Comparison of ENCODE assay signal across 27 cellular contexts in the genomic region with DNA sequence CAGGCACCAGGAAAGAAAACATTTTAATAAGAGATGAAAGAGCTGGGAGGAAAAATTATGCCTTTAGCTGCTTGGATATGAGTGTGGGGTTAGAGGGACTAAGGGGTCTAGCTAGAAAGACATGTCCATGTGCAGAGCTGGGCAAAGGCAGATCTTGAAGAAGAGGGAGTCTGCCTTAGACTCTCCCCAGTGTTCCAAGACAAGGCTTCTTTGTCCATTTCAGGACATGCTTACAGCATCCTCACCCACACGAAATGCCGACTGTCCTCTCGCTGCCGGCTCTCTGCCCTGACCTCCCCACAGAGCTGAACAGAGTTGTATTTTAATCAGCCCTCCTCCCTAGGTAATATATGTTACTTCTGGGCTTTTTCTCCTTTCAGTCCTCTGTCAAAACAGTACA.
"Had no signal": no experiment of that assay in that cellular context is flagged by ENCODE, and none has a peak within 500 bp of the region (broad histone marks: within the 10 kb centered on the region; RNA-seq: fewer than 3 reads in every experiment).

No MANE protein-coding gene starts in this region.

- H3K4me3 ChIP-seq: cardiac muscle cell, K562, SK-N-MC had no signal

- DNase-seq: activated CD4-positive, alpha-beta T cell treated with anti-CD3 and anti-CD28 coated beads, Interleukin-2, amount 50 U/mL, for 1 hour; activated CD4-positive, CD25-positive, alpha-beta regulatory T cell; activated CD8-positive, alpha-beta memory T cell treated with anti-CD3 and anti-CD28 coated beads, Interleukin-2, amount 50 U/mL, for 4 hours; activated CD8-positive, alpha-beta T cell treated with anti-CD3 and anti-CD28 coated beads for 36 hours; activated gamma-delta T cell treated with Interleukin-2 at 50 U/mL for 16 hours; activated naive CD4-positive, alpha-beta T cell treated with anti-CD3 and anti-CD28 coated beads, Interleukin-2, amount 10 ng/mL, durations not matched to agents 7 days and 5 days; activated naive CD8-positive, alpha-beta T cell treated with anti-CD3 and anti-CD28 coated beads for 36 hours; activated T-cell treated with anti-CD3 and anti-CD28 coated beads, Interleukin-2, amount 50 U/mL, for 72 hours; brain microvascular endothelial cell; Karpas-422; MM.1S; NCI-H1105; NCI-H1436 treated with DMSO at 0.1 percent for 48 hours; NCI-H187; NCI-H2081; NCI-H2171; NCI-H2227 treated with DMSO at 0.1 percent for 48 hours; NCI-H446 treated with DMSO at 0.1 percent for 48 hours; NCI-H526; NCI-H774; SHP77; T-cell had no signal

- H3K36me3 Mint-ChIP-seq: activated naive CD4-positive, alpha-beta T cell treated with anti-CD3 and anti-CD28 coated beads, Interleukin-2, amount 10 ng/mL, durations not matched to agents 7 days and 5 days; activated naive CD8-positive, alpha-beta T cell treated with anti-CD3 and anti-CD28 coated beads for 36 hours; T-cell had no signal

- H3K27ac Mint-ChIP-seq: activated CD8-positive, alpha-beta T cell treated with anti-CD3 and anti-CD28 coated beads for 36 hours; activated naive CD4-positive, alpha-beta T cell treated with anti-CD3 and anti-CD28 coated beads, Interleukin-2, amount 10 ng/mL, durations not matched to agents 7 days and 5 days; activated naive CD8-positive, alpha-beta T cell treated with anti-CD3 and anti-CD28 coated beads for 36 hours; activated T-cell treated with anti-CD3 and anti-CD28 coated beads, Interleukin-2, amount 50 U/mL, for 72 hours; activated T-helper 2 cell treated with anti-CD3 and anti-CD28 coated beads, Interferon-gamma antibody, Interleukin-2, Interleukin-4, amounts not matched to agents 10 μg/mL and 5 μg/mL and 100 μg/mL, durations not matched to agents 14 hours and 24 hours and 36 hours; T-cell had no signal

- H3K27ac ChIP-seq: brain microvascular endothelial cell, cardiac muscle cell, SK-N-MC, VCaP had no signal

- ATAC-seq: activated CD8-positive, alpha-beta T cell treated with anti-CD3 and anti-CD28 coated beads for 36 hours; activated T-cell treated with anti-CD3 and anti-CD28 coated beads, Interleukin-2, amount 50 U/mL, for 72 hours; K562; T-cell had no signal

- H3K27me3 ChIP-seq: brain microvascular endothelial cell had no signal

- H3K36me3 ChIP-seq: brain microvascular endothelial cell, cardiac muscle cell had no signal

- H3K9me3 Mint-ChIP-seq: activated CD8-positive, alpha-beta T cell treated with anti-CD3 and anti-CD28 coated beads for 36 hours; activated naive CD4-positive, alpha-beta T cell treated with anti-CD3 and anti-CD28 coated beads, Interleukin-2, amount 10 ng/mL, durations not matched to agents 7 days and 5 days; activated naive CD8-positive, alpha-beta T cell treated with anti-CD3 and anti-CD28 coated beads for 36 hours; activated T-cell treated with anti-CD3 and anti-CD28 coated beads, Interleukin-2, amount 50 U/mL, for 72 hours; activated T-helper 2 cell treated with anti-CD3 and anti-CD28 coated beads, Interferon-gamma antibody, Interleukin-2, Interleukin-4, amounts not matched to agents 10 μg/mL and 5 μg/mL and 100 μg/mL, durations not matched to agents 14 hours and 24 hours and 36 hours; T-cell had no signal

- H3K4me3 Mint-ChIP-seq: activated CD8-positive, alpha-beta T cell treated with anti-CD3 and anti-CD28 coated beads for 36 hours; activated naive CD4-positive, alpha-beta T cell treated with anti-CD3 and anti-CD28 coated beads, Interleukin-2, amount 10 ng/mL, durations not matched to agents 7 days and 5 days; activated naive CD8-positive, alpha-beta T cell treated with anti-CD3 and anti-CD28 coated beads for 36 hours; activated T-cell treated with anti-CD3 and anti-CD28 coated beads, Interleukin-2, amount 50 U/mL, for 72 hours; T-cell had no signal

- H3K27me3 Mint-ChIP-seq: activated CD8-positive, alpha-beta T cell treated with anti-CD3 and anti-CD28 coated beads for 36 hours had no signal

- H3K4me1 Mint-ChIP-seq: activated naive CD4-positive, alpha-beta T cell treated with anti-CD3 and anti-CD28 coated beads, Interleukin-2, amount 10 ng/mL, durations not matched to agents 7 days and 5 days; activated naive CD8-positive, alpha-beta T cell treated with anti-CD3 and anti-CD28 coated beads for 36 hours; T-cell had no signal
